In the genomic region with DNA sequence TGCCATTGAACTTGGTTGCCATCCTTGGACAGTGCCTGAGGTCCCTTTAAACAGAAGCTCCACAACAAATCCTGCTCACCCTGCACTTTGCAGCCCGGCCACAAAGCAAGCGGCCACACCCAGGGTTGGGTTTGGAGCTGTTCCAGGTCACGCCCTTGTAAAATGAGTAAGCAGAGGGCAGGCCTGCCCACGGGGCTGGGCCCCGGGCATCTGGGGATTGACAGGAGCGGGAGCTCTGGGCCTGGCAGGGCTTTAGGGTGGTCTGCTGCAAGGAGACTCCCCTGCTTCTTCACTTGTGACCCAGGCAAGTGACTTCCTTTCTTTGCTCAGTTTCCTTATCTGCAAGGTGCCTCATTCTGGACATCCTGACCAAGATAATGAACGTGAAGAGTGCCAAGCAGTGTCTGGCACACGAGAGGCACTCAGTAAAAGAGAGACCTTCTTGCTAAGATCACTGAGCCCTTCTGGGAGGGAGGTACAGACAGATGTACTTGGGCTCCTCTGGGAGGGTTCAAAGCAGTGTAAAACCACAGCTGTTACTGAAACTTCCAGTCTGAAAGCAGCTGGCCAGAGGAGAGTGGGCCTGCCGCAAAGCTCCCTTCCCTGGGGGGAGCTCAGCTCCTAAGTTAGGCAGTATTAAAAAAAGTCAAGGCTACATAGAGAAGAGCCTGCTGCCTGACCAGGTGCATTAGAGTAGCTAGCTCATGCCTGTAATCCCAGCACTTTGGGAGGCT, we compare ENCODE assay signal across 8 cellular contexts. TPM values are rescaled to one million over a fixed set of nuclear protein-coding genes. Genes with fewer than 3 reads are reported as not detected.
A peak's percentile ranks its signal among the peaks of the same experiment; 100 is the strongest.
DNase-seq lines count a peak whose midpoint lies in the region; ATAC-seq, FAIRE-seq and TF ChIP-seq lines count a peak whose summit lies in the region.

No MANE protein-coding gene starts in this region.

- no peak overlapping the region for H2AFZ ChIP-seq in GM23338
- no peak overlapping the region for H2AFZ ChIP-seq in astrocyte (ENCODE audit: low read depth, low read length)

- H3K4me2 ChIP-seq in GM23338, result no peak overlapping the region
- H3K4me2 ChIP-seq in astrocyte (ENCODE audit: low read length), result peak overlapping the region; percentile 4

- no peak overlapping the region for H3K27ac ChIP-seq in GM23338 (ENCODE audit: low read depth)
- H3K27ac ChIP-seq in astrocyte (ENCODE audit: low read depth, low read length), result no peak overlapping the region

- H3K9me3 Mint-ChIP-seq in GM23338 (no peaks in the 10 kb centered on the region), astrocyte (ENCODE audit: unreplicated experiment) (no peaks in the 10 kb centered on the region)
- no peaks in the 10 kb centered on the region for H3K9me3 Mint-ChIP-seq in T-helper 2 cell treated with Interferon-gamma antibody and Interleukin-4, amounts not matched to agents 5 μg/mL and 100 μg/mL, for 36 hours

- H3K27ac Mint-ChIP-seq in GM23338 (no peak overlapping the region), astrocyte (ENCODE audit: unreplicated experiment) (no peak overlapping the region)
- peak overlapping the region; percentile 92 for H3K27ac Mint-ChIP-seq in T-helper 2 cell treated with Interferon-gamma antibody and Interleukin-4, amounts not matched to agents 5 μg/mL and 100 μg/mL, for 36 hours

- H3K27me3 ChIP-seq in GM23338 (ENCODE audit: insufficient read depth) (peaks cover 40% of the 10 kb centered on the region), astrocyte (ENCODE audit: insufficient read depth, low read length) (peaks cover 3% of the 10 kb centered on the region)

- FAIRE-seq in astrocyte (lab: Jason Lieb, UNC), result no peak

- no peaks in the 10 kb centered on the region for H3K9me2 ChIP-seq in GM23338 (ENCODE audit: insufficient read depth)

- DNase-seq in EH (ENCODE audit: low read depth), result peak; percentile 83
- DNase-seq in GM23338 (ENCODE audit: low spot score), result no peak
- DNase-seq in NCI-H1436 (lab: John Stamatoyannopoulos, UW), result peak; percentile 71
- DNase-seq in T-helper 2 cell treated with Interferon-gamma antibody and Interleukin-4, amounts not matched to agents 5 μg/mL and 100 μg/mL, for 36 hours (ENCODE audit: low spot score), result peak; percentile 73
- peak; percentile 55 for DNase-seq in astrocyte (ENCODE audit: low read depth)
- DNase-seq in left kidney (ENCODE audit: low read depth, low spot score), result peak; percentile 52
- DNase-seq in stimulated activated CD8-positive, alpha-beta memory T cell treated with anti-CD3 and anti-CD28 coated beads, Interleukin-15, amount 100 ng/mL, for 1 hour (ENCODE audit: low read depth), result peak; percentile 65

- H4K20me1 ChIP-seq in GM23338 (replicated peaks; ENCODE audit: insufficient read depth), result no peaks in the 10 kb centered on the region; the same call in 1 of the 2 replicates
- no peaks in the 10 kb centered on the region for H4K20me1 ChIP-seq in astrocyte (ENCODE audit: insufficient read depth, low read length)

- no peak overlapping the region for H3K4me3 ChIP-seq in GM23338
- no peak overlapping the region for H3K4me3 ChIP-seq in astrocyte (ENCODE audit: insufficient read depth, low read depth, low read length)

- H3K36me3 Mint-ChIP-seq in GM23338 (ENCODE audit: low read depth), result no peaks in the 10 kb centered on the region
- peaks cover 52% of the 10 kb centered on the region for H3K36me3 Mint-ChIP-seq in T-helper 2 cell treated with Interferon-gamma antibody and Interleukin-4, amounts not matched to agents 5 μg/mL and 100 μg/mL, for 36 hours (ENCODE audit: low read depth)
- peaks cover 5% of the 10 kb centered on the region for H3K36me3 Mint-ChIP-seq in astrocyte (ENCODE audit: low read depth, unreplicated experiment)

- TF ChIP-seq CTCF in GM23338 (conservative IDR thresholded peaks at IDR 0.05; ENCODE audit: low read depth in 2 of 2), result no peak
- no peak for TF ChIP-seq CTCF in astrocyte (IDR thresholded peaks at IDR 0.05; ENCODE audit: insufficient read depth, low read depth, low read length)

- H3K4me1 ChIP-seq in GM23338 (ENCODE audit: insufficient read depth) (peaks cover 28% of the 10 kb centered on the region), astrocyte (ENCODE audit: insufficient read depth, low read length) (peaks cover 9% of the 10 kb centered on the region)

- H3K36me3 ChIP-seq in GM23338 (ENCODE audit: insufficient read depth) (no peaks in the 10 kb centered on the region), astrocyte (ENCODE audit: insufficient read depth, low read length) (no peaks in the 10 kb centered on the region)

- peaks cover 12% of the 10 kb centered on the region; the same call in 1 of the 2 replicates for H3F3A ChIP-seq in GM23338 (replicated peaks; ENCODE audit: low read depth)

- ATAC-seq in GM23338, result no peak
- ATAC-seq in HG03378 (IDR thresholded peaks at IDR 0.05; ENCODE audit: unreplicated experiment), result no peak

- H3K4me1 Mint-ChIP-seq in GM23338 (peaks cover 39% of the 10 kb centered on the region), astrocyte (ENCODE audit: low read depth, unreplicated experiment) (no peaks in the 10 kb centered on the region)
- peaks cover 70% of the 10 kb centered on the region for H3K4me1 Mint-ChIP-seq in T-helper 2 cell treated with Interferon-gamma antibody and Interleukin-4, amounts not matched to agents 5 μg/mL and 100 μg/mL, for 36 hours (ENCODE audit: low read depth)

- H3K27me3 Mint-ChIP-seq in GM23338 (ENCODE audit: insufficient read depth, low read depth, poor library complexity), result peaks cover 36% of the 10 kb centered on the region
- H3K27me3 Mint-ChIP-seq in T-helper 2 cell treated with Interferon-gamma antibody and Interleukin-4, amounts not matched to agents 5 μg/mL and 100 μg/mL, for 36 hours (ENCODE audit: low read depth), result no peaks in the 10 kb centered on the region
- H3K27me3 Mint-ChIP-seq in astrocyte (ENCODE audit: low read depth, unreplicated experiment), result peaks cover 50% of the 10 kb centered on the region

- H3K79me2 ChIP-seq in GM23338 (replicated peaks; ENCODE audit: insufficient read depth) (no peaks in the 10 kb centered on the region), astrocyte (ENCODE audit: insufficient read depth, low read length) (no peaks in the 10 kb centered on the region)

- no peak overlapping the region for H3K9ac ChIP-seq in astrocyte (ENCODE audit: low read length)

- 0 out of 3 replicates have a peak overlapping the region, but pooled peaks have one; percentile 71 for H3K4me3 Mint-ChIP-seq in GM23338
- H3K4me3 Mint-ChIP-seq in T-helper 2 cell treated with Interferon-gamma antibody and Interleukin-4, amounts not matched to agents 5 μg/mL and 100 μg/mL, for 36 hours, result peak overlapping the region; percentile 96
- H3K4me3 Mint-ChIP-seq in astrocyte (ENCODE audit: unreplicated experiment), result no peak overlapping the region

- no peaks in the 10 kb centered on the region for H3K9me3 ChIP-seq in astrocyte (ENCODE audit: insufficient read depth, low read depth, low read length)

TF ChIP-seq in GM23338, 12 proteins besides CTCF, POLR2A, EP300 and RAD21:
- TF ChIP-seq EZH2 (IDR thresholded peaks at IDR 0.05; ENCODE audit: low read depth, unreplicated experiment), result no peak
TF ChIP-seq in GM23338: peak in this region for 0.

RNA-seq across cellular contexts. Expression of gene E2F2, which starts 2.6 kb away (rescaled TPM):
- total RNA-seq in GM23338 (2014; rRNA removed; shearing (Covaris generic)), result 2.6 and 3.4 TPM in 2 replicates
- 0.78 and 1.6 TPM in 2 replicates for polyA plus RNA-seq in GM23338 (2016; fragmentation: Nextera tagmentation; extraction: Ambion mirVana)
- 0.11 TPM in 1 of 2 replicates, not detected in the other for total RNA-seq in astrocyte

RNA-seq across cellular contexts. Expression of gene ID3, which starts 30.9 kb away (rescaled TPM):
- total RNA-seq in GM23338 (2014; rRNA removed; shearing (Covaris generic)), result 153 and 164 TPM in 2 replicates
- 330 and 345 TPM in 2 replicates for polyA plus RNA-seq in GM23338 (2016; fragmentation: Nextera tagmentation; extraction: Ambion mirVana)
- total RNA-seq in astrocyte, result 91.4 and 94.3 TPM in 2 replicates

RNA-seq across cellular contexts. Expression of gene ASAP3, which starts 44.4 kb away (rescaled TPM):
- 78.3 and 98.2 TPM in 2 replicates for total RNA-seq in GM23338 (2014; rRNA removed; shearing (Covaris generic))
- 28.0 and 31.3 TPM in 2 replicates for polyA plus RNA-seq in GM23338 (2016; fragmentation: Nextera tagmentation; extraction: Ambion mirVana)
- 32.1 and 33.5 TPM in 2 replicates for total RNA-seq in astrocyte
